8 cellular contexts compared by ENCODE assay signal in the genomic region with DNA sequence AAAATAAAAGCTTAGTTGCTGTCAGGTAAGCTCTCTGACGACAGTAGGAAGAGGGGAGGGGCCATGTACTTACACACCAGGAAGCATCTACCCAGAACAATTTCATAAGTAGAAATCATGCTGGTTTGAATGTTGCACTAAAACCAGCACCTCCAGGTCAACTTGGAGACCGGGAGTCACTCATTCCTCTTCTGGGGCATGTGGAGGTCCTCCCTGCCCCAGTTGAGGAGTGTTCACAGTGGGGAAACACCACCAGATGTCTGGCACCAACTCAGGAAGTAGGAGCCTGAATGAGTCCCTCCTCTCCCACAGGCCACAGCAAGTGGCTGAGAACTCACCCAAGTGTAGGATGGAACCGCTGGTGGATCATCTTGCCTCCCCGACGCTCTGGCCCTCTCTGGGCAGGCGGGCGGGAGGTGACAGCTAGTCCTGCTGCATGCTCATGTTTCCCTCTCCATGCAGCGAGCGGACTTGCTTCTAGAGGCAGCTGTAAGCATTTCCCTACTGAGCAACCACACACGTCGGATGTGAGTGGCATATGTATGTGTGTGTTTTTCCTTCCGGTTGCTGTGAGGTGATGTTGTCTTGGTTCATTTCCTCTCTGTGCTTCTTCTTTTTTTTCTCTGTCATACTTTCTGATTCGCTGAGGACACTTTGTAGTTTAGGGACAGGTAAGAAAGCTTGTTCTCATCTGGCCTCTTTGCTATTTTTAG.
A peak's percentile ranks its signal among the peaks of the same experiment; 100 is the strongest.
DNase-seq lines count a peak whose midpoint lies in the region; ATAC-seq and TF ChIP-seq lines count a peak whose summit lies in the region.

No MANE protein-coding gene starts in this region.

- POLR2A ChIA-PET in GM10248 (lab: Yijun Ruan, JAX) = interaction anchor here (0.9 kb wide), 1 partner anchor 79 kb away, joined by 3 read pairs; no protein-coding TSS in a partner anchor
- POLR2A ChIA-PET in PC-3 (lab: Charles Lee; ENCODE audit: unreplicated experiment) = no interaction called here

- peak; percentile 78 for ATAC-seq in GM21723 (IDR thresholded peaks at IDR 0.05; ENCODE audit: unreplicated experiment)
- ATAC-seq in activated T-cell treated with anti-CD3 and anti-CD28 coated beads, Interleukin-2, amount 50 U/mL, for 72 hours (replicated peaks in 1 of 2) = peak; percentile 94 to 96
- ATAC-seq in PC-3 = no peak

- H3K4me2 ChIP-seq in PC-3 (ENCODE audit: low read length) = no peak overlapping the region

- no peaks in the 10 kb centered on the region for H3F3A ChIP-seq in PC-3 (ENCODE audit: low read length, unreplicated experiment)

- peaks cover 56% of the 10 kb centered on the region for H3K4me1 Mint-ChIP-seq in activated T-cell treated with anti-CD3 and anti-CD28 coated beads, Interleukin-2, amount 50 U/mL, for 72 hours (ENCODE audit: low read depth)
- H3K4me1 Mint-ChIP-seq in stimulated activated naive CD8-positive, alpha-beta T cell treated with anti-CD3 and anti-CD28 coated beads, Interleukin-15, Interleukin-2, amounts not matched to agents 100 ng/mL and 50 ng/mL, for 24 hours (ENCODE audit: low read depth) = peaks cover 76% of the 10 kb centered on the region

- no peaks in the 10 kb centered on the region for H4K20me1 ChIP-seq in PC-3 (ENCODE audit: low read length)

- H3K9me3 ChIP-seq in PC-3 (ENCODE audit: low read length) = no peaks in the 10 kb centered on the region

- peak overlapping the region; percentile 88 for H3K27ac Mint-ChIP-seq in activated T-cell treated with anti-CD3 and anti-CD28 coated beads, Interleukin-2, amount 50 U/mL, for 72 hours
- H3K27ac Mint-ChIP-seq in stimulated activated naive CD8-positive, alpha-beta T cell treated with anti-CD3 and anti-CD28 coated beads, Interleukin-15, Interleukin-2, amounts not matched to agents 100 ng/mL and 50 ng/mL, for 24 hours = peak overlapping the region; percentile 94

- H3K9me3 Mint-ChIP-seq in activated T-cell treated with anti-CD3 and anti-CD28 coated beads, Interleukin-2, amount 50 U/mL, for 72 hours = peaks cover 0 to 3% of the 10 kb centered on the region in 2 donors
- H3K9me3 Mint-ChIP-seq in stimulated activated naive CD8-positive, alpha-beta T cell treated with anti-CD3 and anti-CD28 coated beads, Interleukin-15, Interleukin-2, amounts not matched to agents 100 ng/mL and 50 ng/mL, for 24 hours = peaks cover 4% of the 10 kb centered on the region

- H3K79me2 ChIP-seq in PC-3 (ENCODE audit: low read length) = no peaks in the 10 kb centered on the region

- peaks cover 4% of the 10 kb centered on the region; the same call in 1 of the 2 replicates for H3K4me1 ChIP-seq in PC-3 (ENCODE audit: insufficient read depth, low read length)

- CTCF ChIA-PET in GM10248 (lab: Yijun Ruan, JAX) (interaction anchor here (0.8 to 7.7 kb wide), 14 partner anchors 9 to 210 kb away, joined by 3 to 48 read pairs (median 5); no protein-coding TSS in a partner anchor), PC-3 (lab: Charles Lee) (no interaction called here)

- no peaks in the 10 kb centered on the region for H3K9me2 ChIP-seq in PC-3 (replicated peaks; ENCODE audit: low read length)

- no peaks in the 10 kb centered on the region for H3K27me3 Mint-ChIP-seq in activated T-cell treated with anti-CD3 and anti-CD28 coated beads, Interleukin-2, amount 50 U/mL, for 72 hours (ENCODE audit: low read depth)
- no peaks in the 10 kb centered on the region for H3K27me3 Mint-ChIP-seq in stimulated activated naive CD8-positive, alpha-beta T cell treated with anti-CD3 and anti-CD28 coated beads, Interleukin-15, Interleukin-2, amounts not matched to agents 100 ng/mL and 50 ng/mL, for 24 hours

- intact Hi-C loops in PC-3 (cut with micrococcal nuclease) = no loop called here

- DNase-seq in GM10248 (ENCODE audit: extremely low spot score) (peak; percentile 65), NAMALWA (ENCODE audit: low spot score) (peak; percentile 91), medulla oblongata (ENCODE audit: extremely low spot score) (peak; percentile 52), globus pallidus (ENCODE audit: low spot score) (no peak), PC-3 (no peak)
- DNase-seq in activated T-cell treated with anti-CD3 and anti-CD28 coated beads, Interleukin-2, amount 50 U/mL, for 72 hours = peak; percentile 67 to 69

- H3K36me3 Mint-ChIP-seq in activated T-cell treated with anti-CD3 and anti-CD28 coated beads, Interleukin-2, amount 50 U/mL, for 72 hours (ENCODE audit: insufficient read depth in 2 of 2) = peaks cover 7 to 8% of the 10 kb centered on the region in 2 donors
- peaks cover 20% of the 10 kb centered on the region for H3K36me3 Mint-ChIP-seq in stimulated activated naive CD8-positive, alpha-beta T cell treated with anti-CD3 and anti-CD28 coated beads, Interleukin-15, Interleukin-2, amounts not matched to agents 100 ng/mL and 50 ng/mL, for 24 hours (ENCODE audit: low read depth)

- no peak overlapping the region for H3K9ac ChIP-seq in PC-3 (ENCODE audit: low read length)

- no peak overlapping the region for H3K4me3 ChIP-seq in PC-3 (ENCODE audit: low read length)

- no peak overlapping the region for H2AFZ ChIP-seq in PC-3 (ENCODE audit: low read length)

- H3K36me3 ChIP-seq in PC-3 (ENCODE audit: low read depth, low read length) = no peaks in the 10 kb centered on the region

- peak overlapping the region; percentile 86 to 98 for H3K4me3 Mint-ChIP-seq in activated T-cell treated with anti-CD3 and anti-CD28 coated beads, Interleukin-2, amount 50 U/mL, for 72 hours
- H3K4me3 Mint-ChIP-seq in stimulated activated naive CD8-positive, alpha-beta T cell treated with anti-CD3 and anti-CD28 coated beads, Interleukin-15, Interleukin-2, amounts not matched to agents 100 ng/mL and 50 ng/mL, for 24 hours = peak overlapping the region; percentile 83

- H3K27me3 ChIP-seq in PC-3 (ENCODE audit: low read length) = no peaks in the 10 kb centered on the region

- no TSS peak for BruUV-seq in PC-3 (replicated peaks; lab: Mats Ljungman, UMichigan)

- TF ChIP-seq CTCF in GM10248 (IDR thresholded peaks at IDR 0.05; ENCODE audit: control extremely low read depth, extremely low read depth, low read depth, missing control alignments) = no peak
- no peak for TF ChIP-seq CTCF in PC-3 (conservative IDR thresholded peaks at IDR 0.05; ENCODE audit: low read depth, low read length)

- no peak overlapping the region for H3K27ac ChIP-seq in PC-3 (ENCODE audit: low read length)

Comparison
In these comparisons a context has a peak if more than half of its experiments do, and no peak if none do; other contexts are left out.
1. DNase-seq: peak in GM10248 (single experiment), NAMALWA (single experiment), activated T-cell treated with anti-CD3 and anti-CD28 coated beads, Interleukin-2, amount 50 U/mL, for 72 hours (2 of 2) and medulla oblongata (single experiment); none in globus pallidus (single experiment) and PC-3 (single experiment).